15 cellular contexts compared by ENCODE assay signal in genomic region chr12:89884917-89885316, GRCh38.
DNase-seq lines count a peak whose midpoint lies in the region; ATAC-seq and TF ChIP-seq lines count a peak whose summit lies in the region.
"Had no signal": no experiment of that assay in that cellular context is flagged by ENCODE, and none has a peak within 500 bp of the region (broad histone marks: within the 10 kb centered on the region; RNA-seq: fewer than 3 reads in every experiment).

No MANE protein-coding gene starts in this region.

- no peak for DNase-seq in natural killer cell treated with Interleukin-12 subunit alpha and Interleukin-12 subunit beta and Interleukin-15 and Interleukin-18, amount 100 ng/mL, for 72 hours (ENCODE audit: low spot score)
- DNase-seq in natural killer cell (no peak), NCI-H69 (lab: John Stamatoyannopoulos, UW) (peak; percentile 93), nephron progenitor cell (no peak), trophoblast cell (no peak), PC-9 (no peak)
- DNase-seq: AML-193; CD4-positive, CD25-positive, alpha-beta regulatory T cell; DMS53; NCI-H146; NCI-H2107 had no signal

- H3K27ac ChIP-seq in trophoblast cell (ENCODE audit: low read depth, low read length) (no peak overlapping the region), PC-9 (no peak overlapping the region)
- H3K27ac ChIP-seq: A549 had no signal

- no peak overlapping the region for H3K23ac ChIP-seq in trophoblast cell (ENCODE audit: low read length)

- H2AK5ac ChIP-seq in trophoblast cell (ENCODE audit: low read length): no peak overlapping the region

- H3K4me1 Mint-ChIP-seq in natural killer cell treated with Interleukin-12 subunit alpha and Interleukin-12 subunit beta and Interleukin-15 and Interleukin-18, amount 100 ng/mL, for 72 hours (ENCODE audit: low read depth in 2 of 2): peaks cover 30 to 35% of the 10 kb centered on the region in 2 donors
- H3K4me1 Mint-ChIP-seq in natural killer cell (peaks cover 26 to 27% of the 10 kb centered on the region in 2 donors), nephron progenitor cell (peaks cover 53% of the 10 kb centered on the region)

- no peak overlapping the region for H3K4me2 ChIP-seq in trophoblast cell (ENCODE audit: low read length)
- H3K4me2 ChIP-seq in PC-9: no peak overlapping the region
- H3K4me2 ChIP-seq: A549 had no signal

- no peak overlapping the region for H3K9ac ChIP-seq in trophoblast cell (ENCODE audit: low read length)

- no peaks in the 10 kb centered on the region for H3K79me1 ChIP-seq in trophoblast cell (ENCODE audit: low read length)

- H3K27ac Mint-ChIP-seq in natural killer cell treated with Interleukin-12 subunit alpha and Interleukin-12 subunit beta and Interleukin-15 and Interleukin-18, amount 100 ng/mL, for 72 hours: peak overlapping the region; percentile 90 to 98
- H3K27ac Mint-ChIP-seq in natural killer cell: no peak overlapping the region
- H3K27ac Mint-ChIP-seq in nephron progenitor cell: peak overlapping the region; percentile 99

- H3K4me1 ChIP-seq in trophoblast cell (ENCODE audit: control insufficient read depth in 1 of 2, insufficient read depth in 2 of 2, low read length in 2 of 2) (no peaks in the 10 kb centered on the region), PC-9 (replicated peaks; ENCODE audit: insufficient read depth) (no peaks in the 10 kb centered on the region)
- H3K4me1 ChIP-seq: A549 had no signal

- H3K27me3 Mint-ChIP-seq in natural killer cell treated with Interleukin-12 subunit alpha and Interleukin-12 subunit beta and Interleukin-15 and Interleukin-18, amount 100 ng/mL, for 72 hours: no peaks in the 10 kb centered on the region
- H3K27me3 Mint-ChIP-seq in natural killer cell (ENCODE audit: low read depth in 2 of 2): peaks cover 0 to 6% of the 10 kb centered on the region in 2 donors
- peaks cover 2% of the 10 kb centered on the region for H3K27me3 Mint-ChIP-seq in nephron progenitor cell (ENCODE audit: low read depth, poor library complexity)
- H3K27me3 Mint-ChIP-seq: CD4-positive, CD25-positive, alpha-beta regulatory T cell had no signal

- H4K8ac ChIP-seq in trophoblast cell (ENCODE audit: low read depth, low read length): no peak overlapping the region

- no peaks in the 10 kb centered on the region for H3K36me3 Mint-ChIP-seq in natural killer cell treated with Interleukin-12 subunit alpha and Interleukin-12 subunit beta and Interleukin-15 and Interleukin-18, amount 100 ng/mL, for 72 hours
- no peaks in the 10 kb centered on the region for H3K36me3 Mint-ChIP-seq in natural killer cell
- no peaks in the 10 kb centered on the region for H3K36me3 Mint-ChIP-seq in nephron progenitor cell (ENCODE audit: low read depth)
- H3K36me3 Mint-ChIP-seq: CD4-positive, CD25-positive, alpha-beta regulatory T cell had no signal

- H3K36me3 ChIP-seq in trophoblast cell (ENCODE audit: control insufficient read depth in 1 of 2, insufficient read depth in 2 of 2, low read length in 2 of 2) (no peaks in the 10 kb centered on the region), PC-9 (ENCODE audit: low read depth) (no peaks in the 10 kb centered on the region)
- H3K36me3 ChIP-seq: HAP-1 had no signal

- CTCF ChIA-PET in PC-9 (lab: Charles Lee): no interaction called here

- ATAC-seq in natural killer cell treated with Interleukin-12 subunit alpha and Interleukin-12 subunit beta and Interleukin-15 and Interleukin-18, amount 100 ng/mL, for 72 hours: no peak
- ATAC-seq in natural killer cell (no peak), GM19351 (IDR thresholded peaks at IDR 0.05; ENCODE audit: unreplicated experiment) (no peak)
- ATAC-seq: A549, SK-N-SH treated with all-trans-retinoic acid at 6 μM for 48 hours had no signal

- POLR2A ChIA-PET in PC-9 (lab: Charles Lee; ENCODE audit: unreplicated experiment): no interaction called here

- H4K91ac ChIP-seq in trophoblast cell (ENCODE audit: low read depth, low read length): no peak overlapping the region

- H3K4me3 ChIP-seq in trophoblast cell (ENCODE audit: low read depth, low read length) (no peak overlapping the region), PC-9 (no peak overlapping the region)
- H3K4me3 ChIP-seq: A549, HAP-1 had no signal

- WGBS in trophoblast cell (ENCODE audit: extremely low coverage, insufficient coverage, insufficient read length): no CpG with 5 or more reads among the region's 1 CpG

- H3F3A ChIP-seq in PC-9 (ENCODE audit: insufficient read depth, low read depth): no peaks in the 10 kb centered on the region

- no TSS peak for BruUV-seq in PC-9 (replicated peaks; lab: Mats Ljungman, UMichigan)

- TF ChIP-seq CTCF in natural killer cell (IDR thresholded peaks at IDR 0.05): no peak
- no peak for TF ChIP-seq CTCF in nephron progenitor cell (IDR thresholded peaks at IDR 0.05)
- no peak for TF ChIP-seq CTCF in PC-9 (conservative IDR thresholded peaks at IDR 0.05)

- H2AFZ ChIP-seq in trophoblast cell (ENCODE audit: insufficient read depth, low read length, poor library complexity) (no peak overlapping the region), PC-9 (no peak overlapping the region)

- H3K4ac ChIP-seq in trophoblast cell (ENCODE audit: low read depth, low read length): no peak overlapping the region

- no peak overlapping the region for H3K4me3 Mint-ChIP-seq in natural killer cell treated with Interleukin-12 subunit alpha and Interleukin-12 subunit beta and Interleukin-15 and Interleukin-18, amount 100 ng/mL, for 72 hours
- H3K4me3 Mint-ChIP-seq in natural killer cell (no peak overlapping the region), nephron progenitor cell (peak overlapping the region; percentile 50)

- H3K9me3 ChIP-seq in trophoblast cell (ENCODE audit: insufficient read depth, low read depth, low read length) (no peaks in the 10 kb centered on the region), PC-9 (ENCODE audit: insufficient read depth, low read depth) (0 out of 2 replicates have a peak, but pooled peaks cover 8% of the 10 kb centered on the region)
- H3K9me3 ChIP-seq: A549, HAP-1 had no signal

- H4K12ac ChIP-seq in trophoblast cell (ENCODE audit: low read depth, low read length): no peak overlapping the region

- H4K20me1 ChIP-seq in PC-9 (ENCODE audit: insufficient read depth): no peaks in the 10 kb centered on the region

- H3K79me2 ChIP-seq in trophoblast cell (ENCODE audit: control insufficient read depth, insufficient read depth, low read length, poor library complexity) (no peaks in the 10 kb centered on the region), PC-9 (ENCODE audit: low read depth) (no peaks in the 10 kb centered on the region)

- H3K27me3 ChIP-seq in trophoblast cell (ENCODE audit: insufficient read depth, low read length): no peaks in the 10 kb centered on the region
- no peaks in the 10 kb centered on the region for H3K27me3 ChIP-seq in PC-9 (ENCODE audit: insufficient read depth, low read depth)

- no peak overlapping the region for H2BK5ac ChIP-seq in trophoblast cell (ENCODE audit: low read depth, low read length, poor library complexity)

- no peak overlapping the region for H3K18ac ChIP-seq in trophoblast cell (ENCODE audit: low read length)

- H3K14ac ChIP-seq in trophoblast cell (ENCODE audit: low read length): no peak overlapping the region

- H3K9me2 ChIP-seq in PC-9 (ENCODE audit: insufficient read depth): no peaks in the 10 kb centered on the region

- H3K9me3 Mint-ChIP-seq in natural killer cell treated with Interleukin-12 subunit alpha and Interleukin-12 subunit beta and Interleukin-15 and Interleukin-18, amount 100 ng/mL, for 72 hours: no peaks in the 10 kb centered on the region
- H3K9me3 Mint-ChIP-seq in natural killer cell: no peaks in the 10 kb centered on the region
- peaks cover 9% of the 10 kb centered on the region for H3K9me3 Mint-ChIP-seq in nephron progenitor cell

- no peak overlapping the region for H2BK12ac ChIP-seq in trophoblast cell (ENCODE audit: low read length)

- no peak overlapping the region for H2BK120ac ChIP-seq in trophoblast cell (ENCODE audit: insufficient read depth, low read length, poor library complexity)

- intact Hi-C loops in natural killer cell (cut with micrococcal nuclease): loop anchor here (5.0 kb wide), 1 partner anchor 178 kb away; the partner anchor contains the start of gene ATP2B1
- intact Hi-C loops in PC-9 (cut with micrococcal nuclease; ENCODE audit: unreplicated experiment): no loop called here

Comparison
In these comparisons a context has a peak if more than half of its experiments do, and no peak if none do; other contexts are left out.
1. H3K27ac Mint-ChIP-seq: peak in natural killer cell treated with Interleukin-12 subunit alpha and Interleukin-12 subunit beta and Interleukin-15 and Interleukin-18, amount 100 ng/mL, for 72 hours (2 of 2) and nephron progenitor cell (single experiment); none in natural killer cell (0 of 2).